35 cellular contexts compared by ENCODE assay signal in the genomic region with DNA sequence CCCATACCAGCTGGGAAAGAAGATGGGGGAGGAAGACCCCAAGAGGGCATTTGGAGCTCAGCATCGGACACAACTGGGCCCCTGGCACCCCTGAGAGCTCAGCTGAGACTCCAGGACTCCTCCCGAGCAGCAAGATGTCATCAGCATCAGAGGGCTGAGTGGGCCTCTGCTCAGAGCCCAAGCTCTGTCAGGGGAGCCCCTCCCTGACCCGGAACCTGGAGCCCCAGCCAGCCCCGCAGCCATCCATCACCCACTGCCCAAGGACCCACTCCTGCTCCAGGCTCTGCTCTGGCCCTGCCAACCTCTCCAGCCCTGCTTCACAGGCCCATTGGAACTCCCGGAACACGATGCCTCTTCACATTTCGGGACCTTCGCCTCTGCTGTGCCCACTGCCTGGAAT. TPM values are rescaled to one million over a fixed set of nuclear protein-coding genes. Genes with fewer than 3 reads are reported as not detected.
"Had no signal": no experiment of that assay in that cellular context is flagged by ENCODE, and none has a peak within 500 bp of the region (broad histone marks: within the 10 kb centered on the region; RNA-seq: fewer than 3 reads in every experiment).

No MANE protein-coding gene starts in this region.

- H3K27me3 ChIP-seq: adrenal gland had no signal

- H3K36me3 ChIP-seq: breast epithelium, cardiac muscle cell, colonic mucosa, esophagus squamous epithelium, WERI-Rb-1 had no signal

- H3K27ac ChIP-seq: breast epithelium, cardiac muscle cell, colonic mucosa, epithelial cell of prostate, esophagus squamous epithelium had no signal

- ATAC-seq: activated CD4-positive, CD25-positive, alpha-beta regulatory T cell treated with anti-CD3 and anti-CD28 coated beads, Interleukin-2, amount 50 U/mL, for 24 hours; activated naive CD8-positive, alpha-beta T cell treated with anti-CD3 and anti-CD28 coated beads, Interleukin-2, amount 50 U/mL, for 24 hours; activated T-cell treated with anti-CD3 and anti-CD28 coated beads, Interleukin-2, amount 50 U/mL, for 4 hours; activated T-helper 17 cell treated with anti-CD3 and anti-CD28 coated beads, Interleukin-2, amount 50 U/mL, for 72 hours; T-helper 17 cell had no signal

- H3K36me3 Mint-ChIP-seq: activated CD4-positive, alpha-beta memory T cell treated with anti-CD3 and anti-CD28 coated beads for 36 hours; activated naive CD8-positive, alpha-beta T cell treated with anti-CD3 and anti-CD28 coated beads for 36 hours; brain had no signal

- H3K9me3 Mint-ChIP-seq: activated B cell treated with CpG ODN at 0.5 μM for 24 hours; activated CD4-positive, alpha-beta memory T cell treated with anti-CD3 and anti-CD28 coated beads for 36 hours; activated CD4-positive, alpha-beta T cell treated with anti-CD3 and anti-CD28 coated beads, Interleukin-2, amount 10 ng/mL, durations not matched to agents 24 days and 14 days; activated naive CD8-positive, alpha-beta T cell treated with anti-CD3 and anti-CD28 coated beads for 36 hours; activated naive CD8-positive, alpha-beta T cell treated with anti-CD3 and anti-CD28 coated beads, Interleukin-2, amount 50 U/mL, for 24 hours; activated T-cell treated with anti-CD3 and anti-CD28 coated beads, Interleukin-2, amount 50 U/mL, for 4 hours; activated T-helper 17 cell treated with anti-CD3 and anti-CD28 coated beads, Interleukin-2, amount 50 U/mL, for 72 hours; T-helper 2 cell treated with Interferon-gamma antibody and Interleukin-4, amounts not matched to agents 5 μg/mL and 100 μg/mL, for 36 hours had no signal

- H3K4me3 ChIP-seq: adrenal gland, breast epithelium, cardiac muscle cell, colonic mucosa, esophagus squamous epithelium had no signal

- H3K27ac Mint-ChIP-seq: activated B cell treated with CpG ODN at 0.5 μM for 24 hours; activated CD4-positive, alpha-beta memory T cell treated with anti-CD3 and anti-CD28 coated beads for 36 hours; activated CD4-positive, alpha-beta T cell treated with anti-CD3 and anti-CD28 coated beads, Interleukin-2, amount 10 ng/mL, durations not matched to agents 24 days and 14 days; activated naive CD8-positive, alpha-beta T cell treated with anti-CD3 and anti-CD28 coated beads for 36 hours; activated naive CD8-positive, alpha-beta T cell treated with anti-CD3 and anti-CD28 coated beads, Interleukin-2, amount 50 U/mL, for 24 hours; activated T-helper 17 cell treated with anti-CD3 and anti-CD28 coated beads, Interleukin-2, amount 50 U/mL, for 72 hours; T-helper 17 cell; T-helper 2 cell treated with Interferon-gamma antibody and Interleukin-4, amounts not matched to agents 5 μg/mL and 100 μg/mL, for 36 hours had no signal

- H3K9me3 ChIP-seq: adrenal gland, breast epithelium, colonic mucosa, esophagus squamous epithelium had no signal

- H3K4me1 ChIP-seq: breast epithelium, colonic mucosa, esophagus squamous epithelium had no signal

- H3K4me3 Mint-ChIP-seq: activated B cell treated with CpG ODN at 0.5 μM for 24 hours; activated CD4-positive, alpha-beta memory T cell treated with anti-CD3 and anti-CD28 coated beads for 36 hours; activated CD4-positive, alpha-beta T cell treated with anti-CD3 and anti-CD28 coated beads, Interleukin-2, amount 10 ng/mL, durations not matched to agents 24 days and 14 days; activated naive CD8-positive, alpha-beta T cell treated with anti-CD3 and anti-CD28 coated beads for 36 hours; activated naive CD8-positive, alpha-beta T cell treated with anti-CD3 and anti-CD28 coated beads, Interleukin-2, amount 50 U/mL, for 24 hours; activated T-cell treated with anti-CD3 and anti-CD28 coated beads, Interleukin-2, amount 50 U/mL, for 4 hours; activated T-helper 17 cell treated with anti-CD3 and anti-CD28 coated beads, Interleukin-2, amount 50 U/mL, for 72 hours; brain; T-helper 17 cell; T-helper 2 cell treated with Interferon-gamma antibody and Interleukin-4, amounts not matched to agents 5 μg/mL and 100 μg/mL, for 36 hours had no signal

- DNase-seq: activated B cell treated with CpG ODN at 0.5 μM for 24 hours; activated CD4-positive, alpha-beta memory T cell treated with anti-CD3 and anti-CD28 coated beads for 36 hours; activated CD4-positive, alpha-beta T cell treated with anti-CD3 and anti-CD28 coated beads, Interleukin-2, amount 10 ng/mL, durations not matched to agents 24 days and 14 days; activated CD8-positive, alpha-beta memory T cell treated with anti-CD3 and anti-CD28 coated beads for 24 hours; activated effector memory CD4-positive, alpha-beta T cell treated with Interleukin-2 at 50 U/mL for 16 hours; activated gamma-delta T cell treated with Interleukin-2 at 50 U/mL for 16 hours; activated naive CD4-positive, alpha-beta T cell treated with anti-CD3 and anti-CD28 coated beads, Interleukin-2, amount 50 U/mL, for 16 hours; activated naive CD8-positive, alpha-beta T cell treated with anti-CD3 and anti-CD28 coated beads for 36 hours; activated naive CD8-positive, alpha-beta T cell treated with anti-CD3 and anti-CD28 coated beads, Interleukin-2, amount 50 U/mL, for 24 hours; activated T-cell treated with anti-CD3 and anti-CD28 coated beads, Interleukin-2, amount 50 U/mL, for 4 hours; amygdala; aorta; central memory CD4-positive, alpha-beta T cell; cerebellar nuclear complex; colonic mucosa; effector CD8-positive, alpha-beta T cell; esophagus squamous epithelium; foreskin melanocyte; head of caudate nucleus; T-helper 1 cell; T-helper 17 cell; T1000; WERI-Rb-1 had no signal

RNA-seq across cellular contexts. Expression of gene NR5A1, which starts 9.8 kb away (rescaled TPM):
- total RNA-seq: activated B cell treated with CpG ODN at 0.5 μM for 24 hours; activated CD4-positive, alpha-beta memory T cell treated with anti-CD3 and anti-CD28 coated beads for 36 hours; activated CD4-positive, alpha-beta T cell treated with anti-CD3 and anti-CD28 coated beads, Interleukin-2, amount 10 ng/mL, durations not matched to agents 24 days and 14 days; activated naive CD8-positive, alpha-beta T cell treated with anti-CD3 and anti-CD28 coated beads for 36 hours; activated T-helper 17 cell treated with anti-CD3 and anti-CD28 coated beads, Interleukin-2, amount 50 U/mL, for 72 hours; aorta; breast epithelium; dermis microvascular lymphatic vessel endothelial cell; endothelial cell of umbilical vein; esophagus squamous epithelium; fibroblast of lung; fibroblast of villous mesenchyme; T-helper 17 cell had no signal
- polyA plus RNA-seq: aorta, cardiac muscle cell, endothelial cell of umbilical vein, fibroblast of lung had no signal

RNA-seq across cellular contexts. Expression of gene ADGRD2, which starts 47.2 kb away (rescaled TPM):
- total RNA-seq: activated B cell treated with CpG ODN at 0.5 μM for 24 hours; activated CD4-positive, alpha-beta memory T cell treated with anti-CD3 and anti-CD28 coated beads for 36 hours; activated CD4-positive, alpha-beta T cell treated with anti-CD3 and anti-CD28 coated beads, Interleukin-2, amount 10 ng/mL, durations not matched to agents 24 days and 14 days; activated naive CD8-positive, alpha-beta T cell treated with anti-CD3 and anti-CD28 coated beads for 36 hours; activated T-cell treated with anti-CD3 and anti-CD28 coated beads, Interleukin-2, amount 50 U/mL, for 4 hours; activated T-helper 17 cell treated with anti-CD3 and anti-CD28 coated beads, Interleukin-2, amount 50 U/mL, for 72 hours; aorta; cardiac muscle cell; colonic mucosa; dermis microvascular lymphatic vessel endothelial cell; endothelial cell of umbilical vein; fibroblast of lung; fibroblast of villous mesenchyme; T-helper 17 cell had no signal
- polyA plus RNA-seq: aorta, cardiac muscle cell, endothelial cell of umbilical vein, fibroblast of lung had no signal
